Comparison of ENCODE assay signal across 8 cellular contexts in the genomic region with DNA sequence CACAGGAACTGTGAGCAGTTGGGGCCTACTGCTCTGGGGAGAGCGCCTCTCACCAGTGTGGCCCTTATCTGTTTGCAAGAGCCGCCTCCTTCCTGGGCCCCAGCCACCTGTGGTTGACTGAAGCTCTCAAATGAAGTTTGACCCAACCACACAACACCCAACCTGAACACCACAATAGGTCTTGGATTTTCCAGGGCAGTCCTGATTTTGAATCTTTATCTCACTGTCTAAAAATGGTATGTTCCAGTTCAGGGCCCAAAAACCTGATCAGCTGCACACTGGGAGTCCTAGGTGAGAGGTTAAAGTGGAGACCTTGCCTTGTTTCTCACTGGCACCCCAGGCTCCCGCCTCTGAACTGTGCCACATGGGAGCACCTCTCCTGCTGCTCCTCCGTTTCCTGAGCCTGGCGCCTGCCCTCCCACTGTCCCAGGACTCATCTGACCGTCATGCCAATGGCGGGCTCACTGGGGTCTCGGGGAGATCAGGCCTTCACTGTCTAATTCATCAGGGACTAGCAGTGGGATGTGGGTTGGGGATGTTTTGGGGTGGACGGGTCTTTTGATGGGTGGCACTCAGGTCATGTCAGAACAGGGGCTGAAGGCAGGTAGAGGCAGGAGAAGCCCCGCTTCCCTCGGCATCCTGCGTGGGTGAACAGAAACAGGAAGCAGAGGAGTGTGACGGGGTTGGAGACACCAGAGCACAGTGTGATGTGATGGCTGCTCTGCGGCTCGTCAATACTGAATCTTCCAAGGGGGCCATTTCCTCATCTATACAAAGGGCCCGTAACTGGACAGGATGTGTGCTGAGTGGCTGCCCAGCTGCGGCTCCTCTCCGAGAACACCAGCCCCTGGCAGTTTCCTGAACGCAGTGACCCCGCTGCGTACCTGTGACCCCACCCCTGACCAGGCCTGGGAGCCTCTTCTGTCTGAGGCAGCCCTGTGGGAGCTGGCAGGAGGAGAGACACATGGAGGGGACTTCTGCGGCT. TPM values are rescaled to one million over a fixed set of nuclear protein-coding genes. Genes with fewer than 3 reads are reported as not detected.
DNase-seq lines count a peak whose midpoint lies in the region; ATAC-seq and FAIRE-seq lines count a peak whose summit lies in the region.

No MANE protein-coding gene starts in this region.

- H4K20me1 ChIP-seq in Karpas-422 (ENCODE audit: insufficient read depth, low read depth, low read length): no peaks in the 10 kb centered on the region

- H3K9me2 ChIP-seq in Karpas-422 (replicated peaks; ENCODE audit: insufficient read depth, low read length): no peaks in the 10 kb centered on the region

- ATAC-seq in GM19395 (IDR thresholded peaks at IDR 0.05; ENCODE audit: unreplicated experiment) (peak; percentile 86), HG03460 (IDR thresholded peaks at IDR 0.05; ENCODE audit: unreplicated experiment) (peak; percentile 75)

- H3K9me3 ChIP-seq in Karpas-422 (ENCODE audit: low read length): no peaks in the 10 kb centered on the region

- H3K4me3 ChIP-seq in Karpas-422 (ENCODE audit: low read length): no peak overlapping the region

- H3K27ac Mint-ChIP-seq in activated T-helper 1 cell treated with anti-CD3 and anti-CD28 coated beads, Interleukin-12 subunit alpha, Interleukin-12 subunit beta, Interleukin-2, Interleukin-4 antibody, amounts not matched to agents 30 ng/mL and 10 ng/mL and 1 ng/mL, durations not matched to agents 14 hours and 24 hours and 36 hours: peak overlapping the region; percentile 88

- peaks cover 26% of the 10 kb centered on the region for H3K4me1 Mint-ChIP-seq in activated T-helper 1 cell treated with anti-CD3 and anti-CD28 coated beads, Interleukin-12 subunit alpha, Interleukin-12 subunit beta, Interleukin-2, Interleukin-4 antibody, amounts not matched to agents 30 ng/mL and 10 ng/mL and 1 ng/mL, durations not matched to agents 14 hours and 24 hours and 36 hours (ENCODE audit: low read depth)

- H3K27me3 Mint-ChIP-seq in activated T-helper 1 cell treated with anti-CD3 and anti-CD28 coated beads, Interleukin-12 subunit alpha, Interleukin-12 subunit beta, Interleukin-2, Interleukin-4 antibody, amounts not matched to agents 30 ng/mL and 10 ng/mL and 1 ng/mL, durations not matched to agents 14 hours and 24 hours and 36 hours (ENCODE audit: insufficient read depth): peaks cover 16% of the 10 kb centered on the region

- no peak for FAIRE-seq in urothelium cell line (lab: Jason Lieb, UNC)

- H3K4me2 ChIP-seq in Karpas-422 (ENCODE audit: low read depth, low read length, poor library complexity, severe bottlenecking): no peak overlapping the region

- H3K36me3 ChIP-seq in Karpas-422 (ENCODE audit: insufficient read depth, low read length): no peaks in the 10 kb centered on the region

- no peaks in the 10 kb centered on the region for H3K27me3 ChIP-seq in Karpas-422 (ENCODE audit: low read length)

- peak overlapping the region; percentile 68 for H3K4me3 Mint-ChIP-seq in activated T-helper 1 cell treated with anti-CD3 and anti-CD28 coated beads, Interleukin-12 subunit alpha, Interleukin-12 subunit beta, Interleukin-2, Interleukin-4 antibody, amounts not matched to agents 30 ng/mL and 10 ng/mL and 1 ng/mL, durations not matched to agents 14 hours and 24 hours and 36 hours

- H3K9me3 Mint-ChIP-seq in activated T-helper 1 cell treated with anti-CD3 and anti-CD28 coated beads, Interleukin-12 subunit alpha, Interleukin-12 subunit beta, Interleukin-2, Interleukin-4 antibody, amounts not matched to agents 30 ng/mL and 10 ng/mL and 1 ng/mL, durations not matched to agents 14 hours and 24 hours and 36 hours: no peaks in the 10 kb centered on the region

- DNase-seq in activated T-helper 1 cell treated with anti-CD3 and anti-CD28 coated beads, Interleukin-12 subunit alpha, Interleukin-12 subunit beta, Interleukin-2, Interleukin-4 antibody, amounts not matched to agents 30 ng/mL and 10 ng/mL and 1 ng/mL, durations not matched to agents 14 hours and 24 hours and 36 hours (ENCODE audit: low spot score): peak; percentile 63
- peak; percentile 58 for DNase-seq in stimulated activated CD4-positive, alpha-beta T cell treated with anti-CD3 and anti-CD28 coated beads, Interleukin-15, amount 100 ng/mL, for 48 hours (ENCODE audit: low read depth in 2 of 2)
- DNase-seq in urothelium cell line (ENCODE audit: low spot score) (no peak), occipital lobe (lab: John Stamatoyannopoulos, UW) (no peak), Karpas-422 (no peak), NCI-H1694 treated with DMSO at 0.1 percent for 48 hours (lab: John Stamatoyannopoulos, UW) (no peak)

- no peak overlapping the region for H2AFZ ChIP-seq in Karpas-422 (ENCODE audit: low read length)

- no peaks in the 10 kb centered on the region for H3K4me1 ChIP-seq in Karpas-422 (ENCODE audit: low read length)

- intact Hi-C loops in activated T-helper 1 cell treated with anti-CD3 and anti-CD28 coated beads, Interleukin-12 subunit alpha, Interleukin-12 subunit beta, Interleukin-2, Interleukin-4 antibody, amounts not matched to agents 30 ng/mL and 10 ng/mL and 1 ng/mL, durations not matched to agents 14 hours and 24 hours and 36 hours (cut with micrococcal nuclease): loop anchor here (1.0 to 5.0 kb wide), 6 partner anchors 30 to 172 kb away; a partner anchor contains a TSS

- H3K36me3 Mint-ChIP-seq in activated T-helper 1 cell treated with anti-CD3 and anti-CD28 coated beads, Interleukin-12 subunit alpha, Interleukin-12 subunit beta, Interleukin-2, Interleukin-4 antibody, amounts not matched to agents 30 ng/mL and 10 ng/mL and 1 ng/mL, durations not matched to agents 14 hours and 24 hours and 36 hours (ENCODE audit: low read depth): no peaks in the 10 kb centered on the region

- no peak overlapping the region for H3K9ac ChIP-seq in Karpas-422 (ENCODE audit: low read length)

- H3K79me2 ChIP-seq in Karpas-422 (ENCODE audit: low read length): no peaks in the 10 kb centered on the region

- no peak overlapping the region for H3K27ac ChIP-seq in Karpas-422 (ENCODE audit: low read length)

RNA-seq across cellular contexts. Expression of a gene that starts 59.6 kb away (rescaled TPM):
- 38.3 and 38.5 TPM in 2 replicates for total RNA-seq in activated T-helper 1 cell treated with anti-CD3 and anti-CD28 coated beads, Interleukin-12 subunit alpha, Interleukin-12 subunit beta, Interleukin-2, Interleukin-4 antibody, amounts not matched to agents 30 ng/mL and 10 ng/mL and 1 ng/mL, durations not matched to agents 14 hours and 24 hours and 36 hours
- 3.9 TPM for total RNA-seq in occipital lobe
- total RNA-seq in Karpas-422 (2014; rRNA removed; shearing (Covaris generic); ENCODE audit: low replicate concordance): 79.0 and 132 TPM in 2 replicates

Comparison
In these comparisons a context has a peak if more than half of its experiments do, and no peak if none do; other contexts are left out.
1. DNase-seq: peak in activated T-helper 1 cell treated with anti-CD3 and anti-CD28 coated beads, Interleukin-12 subunit alpha, Interleukin-12 subunit beta, Interleukin-2, Interleukin-4 antibody, amounts not matched to agents 30 ng/mL and 10 ng/mL and 1 ng/mL, durations not matched to agents 14 hours and 24 hours and 36 hours (single experiment) and stimulated activated CD4-positive, alpha-beta T cell treated with anti-CD3 and anti-CD28 coated beads, Interleukin-15, amount 100 ng/mL, for 48 hours (2 of 2); none in urothelium cell line (single experiment), occipital lobe (single experiment), Karpas-422 (single experiment) and NCI-H1694 treated with DMSO at 0.1 percent for 48 hours (single experiment).